ENCODE assay signal across 11 cellular contexts in genomic region chr5:98975682-98976407, GRCh38. TPM values are rescaled to one million over a fixed set of nuclear protein-coding genes. Genes with fewer than 3 reads are reported as not detected.
DNase-seq lines count a peak whose midpoint lies in the region; ATAC-seq lines count a peak whose summit lies in the region.
"Had no signal": no experiment of that assay in that cellular context is flagged by ENCODE, and none has a peak within 500 bp of the region (broad histone marks: within the 10 kb centered on the region; RNA-seq: fewer than 3 reads in every experiment).

No MANE protein-coding gene starts in this region.

- ATAC-seq in GM18519 (IDR thresholded peaks at IDR 0.05; ENCODE audit: low FRiP score, unreplicated experiment) (peak; percentile 93), GM21526 (IDR thresholded peaks at IDR 0.05; ENCODE audit: low FRiP score, unreplicated experiment) (peak; percentile 89), HG03103 (IDR thresholded peaks at IDR 0.05; ENCODE audit: low read depth, unreplicated experiment) (peak; percentile 93), esophagus mucosa (peak; percentile 30)
- ATAC-seq: natural killer cell had no signal

- DNase-seq in MV-4-11 (lab: John Stamatoyannopoulos, UW) (no peak), NK-92 (lab: John Stamatoyannopoulos, UW; ENCODE audit: unreplicated experiment) (no peak), NCI-H226 (no peak), C1 segment of cervical spinal cord (lab: John Stamatoyannopoulos, UW) (no peak)
- DNase-seq: natural killer cell, NCI-H1930, OCI-M1 had no signal

RNA-seq across cellular contexts. Expression of gene CHD1, which starts 47.0 kb away (rescaled TPM):
- 21.7 TPM for total RNA-seq in esophagus mucosa

Comparison
In these comparisons a context has a peak if more than half of its experiments do, and no peak if none do; other contexts are left out.
1. ATAC-seq: peak in every context shown above with its lines; median percentile 93 in GM18519; 93 in HG03103; 89 in GM21526; 30 in esophagus mucosa.